ENCODE assay signal across 13 cellular contexts in genomic region chr1:205225901-205226765, GRCh38. TPM values are rescaled to one million over a fixed set of nuclear protein-coding genes. Genes with fewer than 3 reads are reported as not detected.
DNase-seq lines count a peak whose midpoint lies in the region; ATAC-seq, FAIRE-seq and TF ChIP-seq lines count a peak whose summit lies in the region.
"Had no signal": no experiment of that assay in that cellular context is flagged by ENCODE, and none has a peak within 500 bp of the region (broad histone marks: within the 10 kb centered on the region; RNA-seq: fewer than 3 reads in every experiment).

No MANE protein-coding gene starts in this region.

- H3K9ac ChIP-seq in Karpas-422 (ENCODE audit: low read length) (no peak overlapping the region), K562 (ENCODE audit: insufficient read depth in 1 of 2, low read depth in 2 of 2, low read length in 2 of 2) (no peak overlapping the region), neural progenitor cell (no peak overlapping the region)

- no peaks in the 10 kb centered on the region for H3K9me1 ChIP-seq in K562 (ENCODE audit: control insufficient read depth, insufficient read depth, low read length)

- H3K4me2 ChIP-seq in Karpas-422 (ENCODE audit: low read depth, low read length, poor library complexity, severe bottlenecking) (peak overlapping the region; percentile 98), K562 (ENCODE audit: insufficient read depth, low read length) (no peak overlapping the region), neural progenitor cell (peak overlapping the region; percentile 81)

- no peaks in the 10 kb centered on the region for H3K9me2 ChIP-seq in Karpas-422 (replicated peaks; ENCODE audit: insufficient read depth, low read length)

- H3K4me3 ChIP-seq in Karpas-422 (ENCODE audit: low read length), result peak overlapping the region; percentile 74; the same call in 1 of the 2 replicates
- no peak overlapping the region for H3K4me3 ChIP-seq in K562
- H3K4me3 ChIP-seq in neural progenitor cell, result no peak overlapping the region

- H3K4me1 Mint-ChIP-seq in neural progenitor cell, result peaks cover 37% of the 10 kb centered on the region
- H3K4me1 Mint-ChIP-seq in stimulated activated naive CD8-positive, alpha-beta T cell treated with anti-CD3 and anti-CD28 coated beads, Interleukin-15, amount 100 ng/mL, for 72 hours, result peaks cover 34% of the 10 kb centered on the region

- 23% methylated on average over 11 of the region's 11 CpGs for WGBS in K562 (ENCODE audit: insufficient coverage, low coverage, missing lambda C conversion rate)

- H3K9me3 ChIP-seq in Karpas-422 (ENCODE audit: low read length) (no peaks in the 10 kb centered on the region), K562 (replicated peaks; ENCODE audit: control insufficient read depth, insufficient read depth, low read depth, low read length) (no peaks in the 10 kb centered on the region), neural progenitor cell (ENCODE audit: low read depth) (no peaks in the 10 kb centered on the region)
- H3K9me3 ChIP-seq: tibial artery had no signal

- peaks cover 6% of the 10 kb centered on the region for H3K27me3 Mint-ChIP-seq in neural progenitor cell (ENCODE audit: insufficient read depth, low read depth)
- H3K27me3 Mint-ChIP-seq in stimulated activated naive CD8-positive, alpha-beta T cell treated with anti-CD3 and anti-CD28 coated beads, Interleukin-15, amount 100 ng/mL, for 72 hours, result peaks cover 14% of the 10 kb centered on the region

- POLR2A ChIA-PET in K562 (lab: Yijun Ruan, JAX), result interaction anchor here (0.7 to 0.8 kb wide), 3 partner anchors 8 to 10 kb away, joined by 3 read pairs; no protein-coding TSS in a partner anchor

- H3K79me2 ChIP-seq in Karpas-422 (ENCODE audit: low read length) (no peaks in the 10 kb centered on the region), K562 (ENCODE audit: control insufficient read depth, insufficient read depth, low read length) (no peaks in the 10 kb centered on the region), neural progenitor cell (ENCODE audit: low read depth) (peaks cover 6% of the 10 kb centered on the region)

- H2AFZ ChIP-seq in Karpas-422 (ENCODE audit: low read length), result no peak overlapping the region
- H2AFZ ChIP-seq in K562 (ENCODE audit: low read depth, low read length), result no peak overlapping the region
- H2AFZ ChIP-seq in neural progenitor cell (replicated peaks), result peak overlapping the region; percentile 83

- TF ChIP-seq EP300 in K562 (IDR thresholded peaks at IDR 0.05; ENCODE audit: low read length), result no peak

- FAIRE-seq in K562 (lab: Jason Lieb, UNC), result no peak
- FAIRE-seq: G401.6 had no signal

- DNase-seq in NCI-H2081 (lab: John Stamatoyannopoulos, UW), result peak; percentile 34 to 55
- no peak for DNase-seq in NCI-H2081 treated with DMSO at 0.1 percent for 48 hours (lab: John Stamatoyannopoulos, UW)
- DNase-seq in Karpas-422, result no peak
- no peak for DNase-seq in K562 (ENCODE audit: extremely low read depth in 1 of 4, low spot score in 3 of 4)
- no peak for DNase-seq in neural progenitor cell (ENCODE audit: low spot score)
- no peak for DNase-seq in NK-92 (lab: John Stamatoyannopoulos, UW; ENCODE audit: unreplicated experiment)
- no peak for DNase-seq in stimulated activated naive CD8-positive, alpha-beta T cell treated with anti-CD3 and anti-CD28 coated beads, Interleukin-15, amount 100 ng/mL, for 72 hours
- DNase-seq in germinal center (ENCODE audit: low spot score), result no peak
- DNase-seq: mesendoderm, NCI-H187 treated with DMSO at 0.1 percent for 48 hours, tibial artery had no signal

- no peak for TF ChIP-seq POLR2A in K562 (conservative IDR thresholded peaks at IDR 0.05)

- H3K27me3 ChIP-seq in Karpas-422 (ENCODE audit: low read length) (no peaks in the 10 kb centered on the region), K562 (ENCODE audit: control insufficient read depth in 2 of 2, insufficient read depth in 2 of 2, low read length in 2 of 2) (peaks cover 3 to 13% of the 10 kb centered on the region in 2 experiments; a peak in 4 of 5 replicates), neural progenitor cell (peaks cover 9% of the 10 kb centered on the region)
- H3K27me3 ChIP-seq: brain microvascular endothelial cell, tibial artery had no signal

- in situ Hi-C loops in K562 (cut with MboI), result no loop called here

- H3K36me3 Mint-ChIP-seq in neural progenitor cell, result no peaks in the 10 kb centered on the region

- H3K4me3 Mint-ChIP-seq in neural progenitor cell, result peak overlapping the region; percentile 89
- peak overlapping the region in 1 of 2 donors; percentile 100 for H3K4me3 Mint-ChIP-seq in stimulated activated naive CD8-positive, alpha-beta T cell treated with anti-CD3 and anti-CD28 coated beads, Interleukin-15, amount 100 ng/mL, for 72 hours

- intact Hi-C loops in K562 (cut with micrococcal nuclease), result no loop called here

- no peak for ATAC-seq in K562
- ATAC-seq in stimulated activated naive CD8-positive, alpha-beta T cell treated with anti-CD3 and anti-CD28 coated beads, Interleukin-15, amount 100 ng/mL, for 72 hours, result no peak

- no peak for TF ChIP-seq RAD21 in K562 (CRISPR knock-in tag; conservative IDR thresholded peaks at IDR 0.05 in 1 of 2, IDR thresholded peaks at IDR 0.05 in 1 of 2)

- no peaks in the 10 kb centered on the region for H3K36me3 ChIP-seq in Karpas-422 (ENCODE audit: insufficient read depth, low read length)
- no peaks in the 10 kb centered on the region for H3K36me3 ChIP-seq in K562 (ENCODE audit: control insufficient read depth, insufficient read depth, low read length)
- no peaks in the 10 kb centered on the region for H3K36me3 ChIP-seq in neural progenitor cell
- H3K36me3 ChIP-seq: brain microvascular endothelial cell, tibial artery had no signal

- TF ChIP-seq CTCF in K562 (IDR thresholded peaks at IDR 0.05 in 2 of 3, conservative IDR thresholded peaks at IDR 0.05 in 1 of 3; ENCODE audit: insufficient read depth in 2 of 3, low read depth in 1 of 3, low read length in 3 of 3) (no peak), neural progenitor cell (IDR thresholded peaks at IDR 0.05) (no peak)

- no peaks in the 10 kb centered on the region for H3K9me3 Mint-ChIP-seq in neural progenitor cell
- H3K9me3 Mint-ChIP-seq in stimulated activated naive CD8-positive, alpha-beta T cell treated with anti-CD3 and anti-CD28 coated beads, Interleukin-15, amount 100 ng/mL, for 72 hours, result no peaks in the 10 kb centered on the region

- CTCF ChIA-PET in K562 (lab: Yijun Ruan, JAX; ENCODE audit: low intra/inter-chr PET ratio), result no interaction called here

- no TSS peak for BruUV-seq in K562 (replicated peaks; lab: Mats Ljungman, UMichigan)

- peak overlapping the region; percentile 22 for H3K27ac Mint-ChIP-seq in neural progenitor cell
- peak overlapping the region in 1 of 2 donors; percentile 11 for H3K27ac Mint-ChIP-seq in stimulated activated naive CD8-positive, alpha-beta T cell treated with anti-CD3 and anti-CD28 coated beads, Interleukin-15, amount 100 ng/mL, for 72 hours

- H3K4me1 ChIP-seq in Karpas-422 (ENCODE audit: low read length) (peaks cover 30% of the 10 kb centered on the region), K562 (replicated peaks in 1 of 2; ENCODE audit: control insufficient read depth in 2 of 2, insufficient read depth in 2 of 2, low read length in 2 of 2) (peaks cover 27 to 29% of the 10 kb centered on the region in 2 experiments), neural progenitor cell (peaks cover 26% of the 10 kb centered on the region)

- H3F3A ChIP-seq in neural progenitor cell (ENCODE audit: low read depth), result peaks cover 32% of the 10 kb centered on the region

- no peak overlapping the region for H3K27ac ChIP-seq in Karpas-422 (ENCODE audit: low read length)
- H3K27ac ChIP-seq in K562 (ENCODE audit: extremely low read depth, low read depth, low read length), result no peak overlapping the region
- no peak overlapping the region for H3K27ac ChIP-seq in neural progenitor cell
- H3K27ac ChIP-seq: brain microvascular endothelial cell had no signal

- H4K20me1 ChIP-seq in Karpas-422 (ENCODE audit: insufficient read depth, low read depth, low read length) (no peaks in the 10 kb centered on the region), K562 (replicated peaks; ENCODE audit: control insufficient read depth, insufficient read depth, low read length) (no peaks in the 10 kb centered on the region; the same call in 1 of the 2 replicates), neural progenitor cell (ENCODE audit: low read depth) (peaks cover 12% of the 10 kb centered on the region)

RNA-seq across cellular contexts. Expression of gene TMCC2, which starts 1.6 kb away (rescaled TPM):
- 0.89 and 1.3 TPM in 2 replicates for total RNA-seq in Karpas-422 (2014; rRNA removed; shearing (Covaris generic); ENCODE audit: low replicate concordance)
- total RNA-seq in K562 (2011; cell fraction: chromatin; rRNA removed; ENCODE audit: low replicate concordance), result 0.44 and 1.0 TPM in 2 replicates
- 0.66 and 1.0 TPM in 2 replicates for total RNA-seq in K562 (2011; cell fraction: nucleolus; rRNA removed)
- 0.51 and 1.1 TPM in 2 replicates for total RNA-seq in K562 (2011; cell fraction: nucleoplasm; rRNA removed)
- total RNA-seq in K562 (2014; rRNA removed) (1.5 and 1.6 TPM in 2 replicates), K562 (2014; rRNA removed; fragmentation: Illumina TruSeq; extraction: Trizol) (0.48 and 0.62 TPM in 2 replicates), K562 (2015; rRNA removed; fragmentation: Illumina TruSeq; extraction: Trizol) (0.94 and 0.98 TPM in 2 replicates), K562 (2021) (1.8 TPM in 2 replicates), neural progenitor cell (ENCODE audit: low replicate concordance) (7.1 and 12.1 TPM in 2 replicates)
- polyA plus RNA-seq in K562 (2011; rRNA removed) (0.60 and 1.3 TPM in 2 replicates), K562 (2014; fragmentation: Illumina TruSeq; extraction: Trizol) (1.2 and 1.3 TPM in 2 replicates), K562 (2014; fragmentation: Nextera tagmentation; extraction: Ambion mirVana) (under 1 TPM; 0.06 to 0.10 TPM), K562 (2014; rRNA removed) (1.2 and 2.0 TPM in 2 replicates)
- polyA plus RNA-seq in K562 (2011; cell fraction: cytosol; rRNA removed), result 1.6 and 1.7 TPM in 2 replicates
- polyA plus RNA-seq in K562 (2011; cell fraction: nucleus; rRNA removed), result 1.6 and 1.9 TPM in 2 replicates
- 2.0 and 6.3 TPM in 2 replicates for polyA plus RNA-seq in K562 (2012)
- polyA minus RNA-seq in K562 (2011; rRNA and poly(A)+ RNA removed), result 0.74 and 1.3 TPM in 2 replicates
- polyA minus RNA-seq in K562 (2011; cell fraction: cytosol; rRNA and poly(A)+ RNA removed), result 0.76 and 2.9 TPM in 2 replicates
- polyA minus RNA-seq in K562 (2011; cell fraction: nucleus; rRNA and poly(A)+ RNA removed), result 0.54 and 1.6 TPM in 2 replicates

RNA-seq across cellular contexts. Expression of gene DSTYK, which starts 14.6 kb away (rescaled TPM):
- total RNA-seq in Karpas-422 (2014; rRNA removed; shearing (Covaris generic); ENCODE audit: low replicate concordance), result 1.5 and 1.6 TPM in 2 replicates
- total RNA-seq in K562 (2011; cell fraction: chromatin; rRNA removed; ENCODE audit: low replicate concordance), result 12.5 and 15.3 TPM in 2 replicates
- 6.3 and 7.2 TPM in 2 replicates for total RNA-seq in K562 (2011; cell fraction: nucleolus; rRNA removed)
- total RNA-seq in K562 (2011; cell fraction: nucleoplasm; rRNA removed), result 11.8 and 16.3 TPM in 2 replicates
- total RNA-seq in K562 (2014; rRNA removed), result 4.2 and 5.5 TPM in 2 replicates
- total RNA-seq in K562 (2014; rRNA removed; fragmentation: Illumina TruSeq; extraction: Trizol), result 7.0 TPM in 2 replicates
- total RNA-seq in K562 (2015; rRNA removed; fragmentation: Illumina TruSeq; extraction: Trizol), result 6.6 and 7.1 TPM in 2 replicates
- total RNA-seq in K562 (2021), result 6.2 and 7.3 TPM in 2 replicates
- 6.3 and 7.0 TPM in 2 replicates for polyA plus RNA-seq in K562 (2011; rRNA removed)
- polyA plus RNA-seq in K562 (2011; cell fraction: cytosol; rRNA removed), result 2.3 and 4.7 TPM in 2 replicates
- 2.9 and 3.0 TPM in 2 replicates for polyA plus RNA-seq in K562 (2011; cell fraction: nucleus; rRNA removed)
- polyA plus RNA-seq in K562 (2012), result 5.6 and 8.7 TPM in 2 replicates
- polyA plus RNA-seq in K562 (2014; fragmentation: Illumina TruSeq; extraction: Trizol), result 6.3 and 6.9 TPM in 2 replicates
- 1 to 10 TPM; 4.6 to 5.0 TPM for polyA plus RNA-seq in K562 (2014; fragmentation: Nextera tagmentation; extraction: Ambion mirVana)
- 4.8 and 5.4 TPM in 2 replicates for polyA plus RNA-seq in K562 (2014; rRNA removed)
- 11.5 and 13.9 TPM in 2 replicates for polyA minus RNA-seq in K562 (2011; rRNA and poly(A)+ RNA removed)
- polyA minus RNA-seq in K562 (2011; cell fraction: cytosol; rRNA and poly(A)+ RNA removed), result 4.2 and 4.4 TPM in 2 replicates
- polyA minus RNA-seq in K562 (2011; cell fraction: nucleus; rRNA and poly(A)+ RNA removed), result 4.6 and 8.2 TPM in 2 replicates
- 12.1 and 13.0 TPM in 2 replicates for total RNA-seq in neural progenitor cell (ENCODE audit: low replicate concordance)

Comparison
In these comparisons a context has a peak if more than half of its experiments do, and no peak if none do; other contexts are left out.
1. DNase-seq: peak in NCI-H2081 (2 of 2); none in NCI-H2081 treated with DMSO at 0.1 percent for 48 hours (single experiment), Karpas-422 (single experiment), K562 (0 of 4), neural progenitor cell (single experiment), NK-92 (single experiment), stimulated activated naive CD8-positive, alpha-beta T cell treated with anti-CD3 and anti-CD28 coated beads, Interleukin-15, amount 100 ng/mL, for 72 hours (0 of 2) and germinal center (single experiment).